ENCODE assay signal across 9 cellular contexts in the genomic region with DNA sequence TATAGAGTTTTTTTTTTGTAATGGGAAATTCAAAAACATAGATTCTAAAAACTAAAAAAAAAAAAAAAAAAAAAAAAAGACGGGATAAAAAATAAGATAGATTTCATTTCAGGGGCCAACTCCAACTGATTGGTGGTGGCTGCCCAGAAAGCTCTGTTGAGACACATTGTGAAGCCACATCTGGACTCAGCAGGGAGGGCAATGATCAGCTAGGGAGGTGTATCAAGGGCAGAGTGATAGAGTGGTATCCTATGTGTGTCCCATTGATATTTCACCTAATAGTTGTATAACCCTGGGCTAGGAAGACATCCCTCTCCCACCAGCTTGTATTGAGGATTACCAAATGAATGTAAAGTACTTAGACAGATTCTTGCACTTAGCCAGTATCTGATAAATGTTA.
"Had no signal": no experiment of that assay in that cellular context is flagged by ENCODE, and none has a peak within 500 bp of the region (broad histone marks: within the 10 kb centered on the region; RNA-seq: fewer than 3 reads in every experiment).

No MANE protein-coding gene starts in this region.

- H3K9ac ChIP-seq: GM23248 had no signal

- H3K4me1 ChIP-seq: HAP-1 had no signal

- ATAC-seq: HCT116, K562 had no signal

- H3K4me3 Mint-ChIP-seq: HFFc6 had no signal

- DNase-seq: GM23248, GOT3, H7, HFFc6, IMR-90 had no signal

- H3K9me3 Mint-ChIP-seq: HFFc6 had no signal

- H3K27ac ChIP-seq: GM23248, HL-60 had no signal

- H3K36me3 ChIP-seq: HAP-1 had no signal

- H3K9me3 ChIP-seq: HAP-1 had no signal

- H3K27ac Mint-ChIP-seq: HFFc6 had no signal

- H3K4me3 ChIP-seq: GM23248, HAP-1, K562 had no signal

- H2AFZ ChIP-seq: GM23248 had no signal
